In genomic region chr3:156761007-156761406, GRCh38 we compare ENCODE assay signal across 15 cellular contexts.
DNase-seq lines count a peak whose midpoint lies in the region; ATAC-seq lines count a peak whose summit lies in the region.
"Had no signal": no experiment of that assay in that cellular context is flagged by ENCODE, and none has a peak within 500 bp of the region (broad histone marks: within the 10 kb centered on the region; RNA-seq: fewer than 3 reads in every experiment).

No MANE protein-coding gene starts in this region.

- peak; percentile 30 for DNase-seq in NCI-H1105 (lab: John Stamatoyannopoulos, UW)
- peak; percentile 58 for DNase-seq in astrocyte of the hippocampus (ENCODE audit: low read depth, low spot score)
- peak; percentile 50 for DNase-seq in renal cortical epithelial cell (ENCODE audit: low read depth)
- no peak for DNase-seq in posterior vena cava (ENCODE audit: low spot score)
- no peak for DNase-seq in pons (ENCODE audit: low spot score)
- no peak for DNase-seq in activated CD4-positive, alpha-beta T cell treated with anti-CD3 and anti-CD28 coated beads for 4 hours
- DNase-seq in NCI-H1930 (lab: John Stamatoyannopoulos, UW): no peak
- DNase-seq: activated CD4-positive, alpha-beta T cell treated with anti-CD3 and anti-CD28 coated beads, Interleukin-2, amount 10 ng/mL, durations not matched to agents 24 days and 14 days; C1 segment of cervical spinal cord; effector memory CD4-positive, alpha-beta T cell; EL; gastrocnemius medialis; right lobe of liver; stomach had no signal

- intact Hi-C loops in posterior vena cava (cut with DNase I): no loop called here

- ATAC-seq in GM19035 (IDR thresholded peaks at IDR 0.05; ENCODE audit: unreplicated experiment): peak; percentile 10
- ATAC-seq: gastrocnemius medialis, right lobe of liver had no signal

Comparison
In these comparisons a context has a peak if more than half of its experiments do, and no peak if none do; other contexts are left out.
1. DNase-seq: peak in NCI-H1105 (single experiment), astrocyte of the hippocampus (single experiment) and renal cortical epithelial cell (single experiment); none in posterior vena cava (single experiment), pons (single experiment), activated CD4-positive, alpha-beta T cell treated with anti-CD3 and anti-CD28 coated beads for 4 hours (0 of 2) and NCI-H1930 (0 of 2).